9 cellular contexts compared by ENCODE assay signal in the genomic region with DNA sequence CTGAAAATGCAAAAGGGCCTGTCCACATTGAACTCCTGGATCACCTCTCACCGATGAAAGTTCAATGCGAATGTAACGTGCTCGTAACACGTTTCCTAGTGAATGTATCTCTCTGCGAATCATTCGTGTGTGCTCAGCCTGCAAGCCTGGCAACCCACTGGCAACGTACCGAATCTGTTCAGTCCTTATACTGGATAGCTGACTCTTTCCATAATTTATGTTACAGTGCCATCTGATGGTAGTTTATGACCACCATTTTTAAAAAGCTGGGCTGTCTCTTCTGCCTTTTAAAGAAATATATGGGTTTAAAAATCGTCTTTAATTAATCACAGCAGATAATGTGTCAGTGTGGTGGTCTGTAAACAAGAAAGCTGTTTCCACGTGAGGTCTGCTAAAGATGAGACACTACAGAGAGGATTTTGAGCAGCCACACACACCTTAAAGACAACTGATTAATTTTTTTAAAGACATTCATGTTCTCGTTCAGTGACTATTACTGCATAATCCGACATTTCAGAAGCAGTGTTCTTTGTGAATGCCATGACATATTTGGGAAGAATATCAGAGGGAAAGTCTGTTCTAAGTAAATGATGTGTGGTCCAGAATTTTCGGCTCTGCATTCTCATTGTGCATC.
DNase-seq lines count a peak whose midpoint lies in the region; ATAC-seq, FAIRE-seq and TF ChIP-seq lines count a peak whose summit lies in the region.
"Had no signal": no experiment of that assay in that cellular context is flagged by ENCODE, and none has a peak within 500 bp of the region (broad histone marks: within the 10 kb centered on the region; RNA-seq: fewer than 3 reads in every experiment).

No MANE protein-coding gene starts in this region.

- H2AFZ ChIP-seq in PC-3 (ENCODE audit: low read length), result peak overlapping the region; percentile 61
- H2AFZ ChIP-seq in HepG2 (ENCODE audit: low read length), result no peak overlapping the region

- no peak overlapping the region for H3K9ac ChIP-seq in PC-3 (ENCODE audit: low read length)
- no peak overlapping the region for H3K9ac ChIP-seq in HepG2 (ENCODE audit: insufficient read depth, low read depth, low read length)
- H3K9ac ChIP-seq: BLaER1 treated with 17β-estradiol and CSF1 and Interleukin-3, amounts not matched to agents 10 nM and 100 nM had no signal

- DNase-seq in NCI-H1105 treated with DMSO at 0.1 percent for 48 hours (lab: John Stamatoyannopoulos, UW) (peak; percentile 54), NCI-H1105 (lab: John Stamatoyannopoulos, UW) (no peak), HTR-8/SVneo (ENCODE audit: insufficient read length, low spot score) (peak; percentile 57), PC-3 (peak; percentile 76), chondrocyte (ENCODE audit: low spot score) (no peak), HepG2 (ENCODE audit: low spot score) (peak; percentile 50), suprapubic skin (ENCODE audit: low spot score in 2 of 2) (no peak)
- DNase-seq in effector memory CD4-positive, alpha-beta T cell, result no peak

- H3K4me3 Mint-ChIP-seq in chondrocyte (ENCODE audit: unreplicated experiment), result no peak overlapping the region

- intact Hi-C loops in PC-3 (cut with micrococcal nuclease) (loop anchor here (1.0 to 10.0 kb wide), 8 partner anchors 68 to 1588 kb away; no protein-coding TSS in a partner anchor), HepG2 (cut with micrococcal nuclease; ENCODE audit: unreplicated experiment) (loop anchor here (1.0 to 5.0 kb wide), 5 partner anchors 646 to 1588 kb away; no protein-coding TSS in a partner anchor)

- H3K79me2 ChIP-seq in PC-3 (ENCODE audit: low read length) (no peaks in the 10 kb centered on the region), HepG2 (ENCODE audit: insufficient read depth, low read length) (no peaks in the 10 kb centered on the region)

- H3K27ac Mint-ChIP-seq in chondrocyte (ENCODE audit: unreplicated experiment), result peak overlapping the region; percentile 1

- CTCF ChIA-PET in PC-3 (lab: Charles Lee), result interaction anchor here (0.5 to 0.6 kb wide), 4 partner anchors 120 to 1103 kb away, joined by 3 read pairs; no protein-coding TSS in a partner anchor
- CTCF ChIA-PET in HepG2 (lab: Yijun Ruan, JAX; ENCODE audit: low intra/inter-chr PET ratio, low total read pairs), result interaction anchor here (1.3 to 1.8 kb wide), 3 partner anchors 1102 to 1589 kb away, joined by 9 to 12 read pairs (median 10); no protein-coding TSS in a partner anchor

- ATAC-seq in PC-3 (peak; percentile 76), HepG2 (peak; percentile 93)

- peaks cover 23% of the 10 kb centered on the region for H3K4me1 Mint-ChIP-seq in chondrocyte (ENCODE audit: low read depth)

- H3K4me1 ChIP-seq in PC-3 (ENCODE audit: insufficient read depth, low read length) (peaks cover 14% of the 10 kb centered on the region), HepG2 (ENCODE audit: insufficient read depth, low read length) (0 out of 2 replicates have a peak, but pooled peaks cover 18% of the 10 kb centered on the region), suprapubic skin (peaks cover 8% of the 10 kb centered on the region)
- H3K4me1 ChIP-seq in effector memory CD4-positive, alpha-beta T cell (ENCODE audit: control insufficient read depth, insufficient read depth, low read length, poor library complexity, severe bottlenecking), result no peaks in the 10 kb centered on the region

- H3K9me3 ChIP-seq in PC-3 (ENCODE audit: low read length), result no peaks in the 10 kb centered on the region
- H3K9me3 ChIP-seq in HepG2 (ENCODE audit: low read length), result no peaks in the 10 kb centered on the region
- no peaks in the 10 kb centered on the region for H3K9me3 ChIP-seq in suprapubic skin
- no peaks in the 10 kb centered on the region for H3K9me3 ChIP-seq in effector memory CD4-positive, alpha-beta T cell (ENCODE audit: control insufficient read depth, low read length)
- H3K9me3 ChIP-seq: BLaER1 treated with 17β-estradiol and CSF1 and Interleukin-3, amounts not matched to agents 10 nM and 100 nM had no signal

- H3K27me3 ChIP-seq in PC-3 (ENCODE audit: low read length) (no peaks in the 10 kb centered on the region), HepG2 (ENCODE audit: control insufficient read depth in 1 of 2, insufficient read depth in 2 of 2, low read length in 2 of 2) (peaks cover 0 to 11% of the 10 kb centered on the region in 2 experiments; a peak in 4 of 5 replicates), suprapubic skin (no peaks in the 10 kb centered on the region)
- no peaks in the 10 kb centered on the region for H3K27me3 ChIP-seq in effector memory CD4-positive, alpha-beta T cell (replicated peaks; ENCODE audit: control insufficient read depth, insufficient read depth, low read length, poor library complexity, severe bottlenecking)
- H3K27me3 ChIP-seq: BLaER1 treated with 17β-estradiol and CSF1 and Interleukin-3, amounts not matched to agents 10 nM and 100 nM had no signal

- no peaks in the 10 kb centered on the region for H3F3A ChIP-seq in PC-3 (ENCODE audit: low read length, unreplicated experiment)

- in situ Hi-C loops in HepG2 (cut with HindIII; ENCODE audit: extremely low pct_ligation_motif_present, low pct_unique_long_range_greater_than_20kb), result loop anchor here (5.0 to 10.0 kb wide), 2 partner anchors 1101 to 1588 kb away; no protein-coding TSS in a partner anchor

- TF ChIP-seq EP300 in HepG2 (IDR thresholded peaks at IDR 0.05; ENCODE audit: low read depth in 2 of 2, low read length in 2 of 2), result no peak
- TF ChIP-seq EP300 in HepG2 (CRISPR knock-in tag; IDR thresholded peaks at IDR 0.05; ENCODE audit: borderline replicate concordance), result no peak
- no peak for TF ChIP-seq EP300 in suprapubic skin (IDR thresholded peaks at IDR 0.05)

- peak overlapping the region; percentile 61 for H3K4me2 ChIP-seq in PC-3 (ENCODE audit: low read length)
- peak overlapping the region; percentile 69 for H3K4me2 ChIP-seq in HepG2 (ENCODE audit: low read depth, low read length)

- no peaks in the 10 kb centered on the region for H3K27me3 Mint-ChIP-seq in chondrocyte (ENCODE audit: low read depth)

- peak; percentile 74 for TF ChIP-seq RAD21 in HepG2 (CRISPR knock-in tag; IDR thresholded peaks at IDR 0.05)

- FAIRE-seq in HTR-8/SVneo (lab: Jason Lieb, UNC) (peak; percentile 89), HepG2 (lab: Jason Lieb, UNC) (peak; percentile 93)

- H3K4me3 ChIP-seq in PC-3 (ENCODE audit: low read length), result peak overlapping the region; percentile 31; the same call in 1 of the 2 replicates
- peak overlapping the region in 1 of 3 experiments; percentile 3; a peak in 1 of 6 replicates for H3K4me3 ChIP-seq in HepG2 (replicated peaks in 1 of 3; ENCODE audit: insufficient read depth in 1 of 3, low read depth in 2 of 3, low read length in 3 of 3)
- H3K4me3 ChIP-seq in suprapubic skin, result no peak overlapping the region
- H3K4me3 ChIP-seq in effector memory CD4-positive, alpha-beta T cell (ENCODE audit: insufficient read depth, low read depth, low read length, poor library complexity, severe bottlenecking), result no peak overlapping the region
- H3K4me3 ChIP-seq: BLaER1 treated with 17β-estradiol and CSF1 and Interleukin-3, amounts not matched to agents 10 nM and 100 nM had no signal

- BruUV-seq in PC-3 (replicated peaks; lab: Mats Ljungman, UMichigan) (no TSS peak), HepG2 (replicated peaks; lab: Mats Ljungman, UMichigan) (no TSS peak)

- no peak for TF ChIP-seq POLR2A in HepG2 (IDR thresholded peaks at IDR 0.05; ENCODE audit: insufficient read depth in 1 of 2, low read depth in 2 of 2, low read length in 2 of 2)
- no peak for TF ChIP-seq POLR2A in suprapubic skin (IDR thresholded peaks at IDR 0.05)

- H4K20me1 ChIP-seq in PC-3 (ENCODE audit: low read length) (no peaks in the 10 kb centered on the region), HepG2 (ENCODE audit: insufficient read depth, low read length) (no peaks in the 10 kb centered on the region)
- H4K20me1 ChIP-seq: BLaER1 treated with 17β-estradiol and CSF1 and Interleukin-3, amounts not matched to agents 10 nM and 100 nM had no signal

- H3K27ac ChIP-seq in PC-3 (ENCODE audit: low read length) (no peak overlapping the region), HepG2 (ENCODE audit: extremely low read length, insufficient read depth, low read length) (no peak overlapping the region), suprapubic skin (no peak overlapping the region)
- no peak overlapping the region for H3K27ac ChIP-seq in effector memory CD4-positive, alpha-beta T cell (ENCODE audit: insufficient read depth, low read length, poor library complexity, severe bottlenecking)
- H3K27ac ChIP-seq: BLaER1 treated with 17β-estradiol and CSF1 and Interleukin-3, amounts not matched to agents 10 nM and 100 nM had no signal

- WGBS in HepG2 (ENCODE audit: low lambda C conversion rate), result 6% methylated on average over 14 of the region's 14 CpGs
- WGBS in suprapubic skin, result 33% methylated on average over 14 of the region's 14 CpGs

- H3K9me3 Mint-ChIP-seq in chondrocyte (ENCODE audit: low read depth), result no peaks in the 10 kb centered on the region

- no peaks in the 10 kb centered on the region for H3K36me3 ChIP-seq in PC-3 (ENCODE audit: low read depth, low read length)
- no peaks in the 10 kb centered on the region for H3K36me3 ChIP-seq in HepG2 (replicated peaks in 1 of 2; ENCODE audit: control insufficient read depth in 1 of 2, insufficient read depth in 2 of 2, low read length in 2 of 2)
- no peaks in the 10 kb centered on the region for H3K36me3 ChIP-seq in suprapubic skin
- H3K36me3 ChIP-seq in effector memory CD4-positive, alpha-beta T cell (ENCODE audit: control insufficient read depth, insufficient read depth, low read length), result no peaks in the 10 kb centered on the region
- H3K36me3 ChIP-seq: BLaER1 treated with 17β-estradiol and CSF1 and Interleukin-3, amounts not matched to agents 10 nM and 100 nM had no signal

- peak; percentile 90 for TF ChIP-seq CTCF in PC-3 (conservative IDR thresholded peaks at IDR 0.05; ENCODE audit: low read depth, low read length)
- TF ChIP-seq CTCF in chondrocyte (IDR thresholded peaks at IDR 0.05), result peak; percentile 94
- TF ChIP-seq CTCF in HepG2 (CRISPR knock-in tag; IDR thresholded peaks at IDR 0.05), result peak; percentile 79
- TF ChIP-seq CTCF in suprapubic skin (IDR thresholded peaks at IDR 0.05), result peak; percentile 12 to 16

- POLR2A ChIA-PET in PC-3 (lab: Charles Lee; ENCODE audit: unreplicated experiment) (interaction anchor here (0.6 kb wide), 1 partner anchor 1579 kb away, joined by 4 read pairs; no protein-coding TSS in a partner anchor), HepG2 (lab: Yijun Ruan, JAX) (no interaction called here)

- no peaks in the 10 kb centered on the region for H3K36me3 Mint-ChIP-seq in chondrocyte (ENCODE audit: low read depth)

- no peaks in the 10 kb centered on the region for H3K9me2 ChIP-seq in PC-3 (replicated peaks; ENCODE audit: low read length)

TF ChIP-seq in HepG2, 621 proteins besides CTCF, POLR2A, EP300 and RAD21 (continues in another document):
- TF ChIP-seq GATA4 (IDR thresholded peaks at IDR 0.05; ENCODE audit: borderline replicate concordance, low read depth), result no peak

Comparison
In these comparisons a context has a peak if more than half of its experiments do, and no peak if none do; other contexts are left out.
1. DNase-seq: peak in NCI-H1105 treated with DMSO at 0.1 percent for 48 hours (single experiment), HTR-8/SVneo (single experiment), PC-3 (single experiment) and HepG2 (single experiment); none in NCI-H1105 (single experiment), chondrocyte (single experiment), suprapubic skin (0 of 2) and effector memory CD4-positive, alpha-beta T cell (0 of 3).
2. CTCF ChIP-seq: peak in every context shown above with its lines; median percentile 94 in chondrocyte; 90 in PC-3; 79 in HepG2; 14 in suprapubic skin.